Comparison of ENCODE assay signal across 1 cellular context in the genomic region with DNA sequence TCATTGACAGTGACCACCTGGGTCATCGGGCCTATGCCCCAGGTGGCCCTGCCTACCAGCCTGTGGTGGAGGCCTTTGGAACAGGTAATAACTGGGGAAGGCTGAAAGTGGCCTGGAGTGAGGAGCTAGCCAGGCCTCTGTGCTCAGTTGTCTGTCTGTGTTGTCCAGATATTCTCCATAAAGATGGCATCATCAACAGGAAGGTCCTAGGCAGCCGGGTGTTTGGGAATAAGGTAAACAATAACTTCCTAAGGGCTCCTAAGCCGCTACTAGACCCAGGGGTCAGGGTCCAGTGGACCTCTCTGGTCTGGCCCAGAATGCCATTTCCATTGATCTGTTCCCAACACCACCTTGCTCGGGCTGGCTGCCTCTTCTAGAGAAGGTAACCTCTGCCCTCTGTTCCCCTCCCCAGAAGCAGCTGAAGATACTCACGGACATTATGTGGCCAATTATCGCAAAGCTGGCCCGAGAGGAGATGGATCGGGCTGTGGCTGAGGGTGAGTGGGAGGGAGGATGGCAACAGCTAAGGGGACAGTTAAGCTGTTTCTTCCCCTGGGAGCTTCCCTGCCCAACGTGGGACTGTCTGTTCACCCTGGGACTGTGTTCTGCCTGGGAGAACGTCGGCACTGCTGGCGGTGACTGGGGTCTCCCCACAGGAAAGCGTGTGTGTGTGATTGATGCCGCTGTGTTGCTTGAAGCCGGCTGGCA.
A peak's percentile ranks its signal among the peaks of the same experiment; 100 is the strongest.
TF ChIP-seq lines count a peak whose summit lies in the region.

No MANE protein-coding gene starts in this region.

TF ChIP-seq in liver, 16 proteins besides CTCF, POLR2A, EP300 and RAD21 (continued from another document):
- TF ChIP-seq, protein P1, sequence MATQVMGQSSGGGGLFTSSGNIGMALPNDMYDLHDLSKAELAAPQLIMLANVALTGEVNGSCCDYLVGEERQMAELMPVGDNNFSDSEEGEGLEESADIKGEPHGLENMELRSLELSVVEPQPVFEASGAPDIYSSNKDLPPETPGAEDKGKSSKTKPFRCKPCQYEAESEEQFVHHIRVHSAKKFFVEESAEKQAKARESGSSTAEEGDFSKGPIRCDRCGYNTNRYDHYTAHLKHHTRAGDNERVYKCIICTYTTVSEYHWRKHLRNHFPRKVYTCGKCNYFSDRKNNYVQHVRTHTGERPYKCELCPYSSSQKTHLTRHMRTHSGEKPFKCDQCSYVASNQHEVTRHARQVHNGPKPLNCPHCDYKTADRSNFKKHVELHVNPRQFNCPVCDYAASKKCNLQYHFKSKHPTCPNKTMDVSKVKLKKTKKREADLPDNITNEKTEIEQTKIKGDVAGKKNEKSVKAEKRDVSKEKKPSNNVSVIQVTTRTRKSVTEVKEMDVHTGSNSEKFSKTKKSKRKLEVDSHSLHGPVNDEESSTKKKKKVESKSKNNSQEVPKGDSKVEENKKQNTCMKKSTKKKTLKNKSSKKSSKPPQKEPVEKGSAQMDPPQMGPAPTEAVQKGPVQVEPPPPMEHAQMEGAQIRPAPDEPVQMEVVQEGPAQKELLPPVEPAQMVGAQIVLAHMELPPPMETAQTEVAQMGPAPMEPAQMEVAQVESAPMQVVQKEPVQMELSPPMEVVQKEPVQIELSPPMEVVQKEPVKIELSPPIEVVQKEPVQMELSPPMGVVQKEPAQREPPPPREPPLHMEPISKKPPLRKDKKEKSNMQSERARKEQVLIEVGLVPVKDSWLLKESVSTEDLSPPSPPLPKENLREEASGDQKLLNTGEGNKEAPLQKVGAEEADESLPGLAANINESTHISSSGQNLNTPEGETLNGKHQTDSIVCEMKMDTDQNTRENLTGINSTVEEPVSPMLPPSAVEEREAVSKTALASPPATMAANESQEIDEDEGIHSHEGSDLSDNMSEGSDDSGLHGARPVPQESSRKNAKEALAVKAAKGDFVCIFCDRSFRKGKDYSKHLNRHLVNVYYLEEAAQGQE (IDR thresholded peaks at IDR 0.05): no peak
- TF ChIP-seq NR2F2 (IDR thresholded peaks at IDR 0.05) (peak; percentile 50), FOXA2 (IDR thresholded peaks at IDR 0.05) (no peak), RXRA (IDR thresholded peaks at IDR 0.05) (peak; percentile 38 to 73), SP1 (IDR thresholded peaks at IDR 0.05) (peak; percentile 91), YY1 (IDR thresholded peaks at IDR 0.05) (no peak), JUND (IDR thresholded peaks at IDR 0.05) (no peak), HNF4G (IDR thresholded peaks at IDR 0.05) (peak; percentile 88), GABPA (IDR thresholded peaks at IDR 0.05 in 1 of 2, conservative IDR thresholded peaks at IDR 0.05 in 1 of 2) (peak in 1 of 2 donors; percentile 44), FOXA1 (IDR thresholded peaks at IDR 0.05) (no peak), TAF1 (conservative IDR thresholded peaks at IDR 0.05) (no peak)
- TF ChIP-seq, protein P2, sequence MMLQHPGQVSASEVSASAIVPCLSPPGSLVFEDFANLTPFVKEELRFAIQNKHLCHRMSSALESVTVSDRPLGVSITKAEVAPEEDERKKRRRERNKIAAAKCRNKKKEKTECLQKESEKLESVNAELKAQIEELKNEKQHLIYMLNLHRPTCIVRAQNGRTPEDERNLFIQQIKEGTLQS (IDR thresholded peaks at IDR 0.05): peak; percentile 66
- TF ChIP-seq, protein P3, sequence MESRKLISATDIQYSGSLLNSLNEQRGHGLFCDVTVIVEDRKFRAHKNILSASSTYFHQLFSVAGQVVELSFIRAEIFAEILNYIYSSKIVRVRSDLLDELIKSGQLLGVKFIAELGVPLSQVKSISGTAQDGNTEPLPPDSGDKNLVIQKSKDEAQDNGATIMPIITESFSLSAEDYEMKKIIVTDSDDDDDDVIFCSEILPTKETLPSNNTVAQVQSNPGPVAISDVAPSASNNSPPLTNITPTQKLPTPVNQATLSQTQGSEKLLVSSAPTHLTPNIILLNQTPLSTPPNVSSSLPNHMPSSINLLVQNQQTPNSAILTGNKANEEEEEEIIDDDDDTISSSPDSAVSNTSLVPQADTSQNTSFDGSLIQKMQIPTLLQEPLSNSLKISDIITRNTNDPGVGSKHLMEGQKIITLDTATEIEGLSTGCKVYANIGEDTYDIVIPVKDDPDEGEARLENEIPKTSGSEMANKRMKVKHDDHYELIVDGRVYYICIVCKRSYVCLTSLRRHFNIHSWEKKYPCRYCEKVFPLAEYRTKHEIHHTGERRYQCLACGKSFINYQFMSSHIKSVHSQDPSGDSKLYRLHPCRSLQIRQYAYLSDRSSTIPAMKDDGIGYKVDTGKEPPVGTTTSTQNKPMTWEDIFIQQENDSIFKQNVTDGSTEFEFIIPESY (IDR thresholded peaks at IDR 0.05): peak; percentile 31
- TF ChIP-seq, protein P4, sequence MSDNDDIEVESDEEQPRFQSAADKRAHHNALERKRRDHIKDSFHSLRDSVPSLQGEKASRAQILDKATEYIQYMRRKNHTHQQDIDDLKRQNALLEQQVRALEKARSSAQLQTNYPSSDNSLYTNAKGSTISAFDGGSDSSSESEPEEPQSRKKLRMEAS (IDR thresholded peaks at IDR 0.05): no peak
